ENCODE assay signal across 8 cellular contexts in genomic region chr11:128021304-128022006, GRCh38.
DNase-seq lines count a peak whose midpoint lies in the region; ATAC-seq and TF ChIP-seq lines count a peak whose summit lies in the region.
"Had no signal": no experiment of that assay in that cellular context is flagged by ENCODE, and none has a peak within 500 bp of the region (broad histone marks: within the 10 kb centered on the region; RNA-seq: fewer than 3 reads in every experiment).

No MANE protein-coding gene starts in this region.

- no peak overlapping the region for H4K5ac ChIP-seq in mesendoderm (ENCODE audit: low read length)

- peak overlapping the region; percentile 34 for H2BK5ac ChIP-seq in mesendoderm (ENCODE audit: low read length)

- no peaks in the 10 kb centered on the region for H3K79me2 ChIP-seq in mesendoderm (ENCODE audit: control insufficient read depth, insufficient read depth, low read length)

- H3K27ac ChIP-seq in mesendoderm (ENCODE audit: low read depth, low read length): no peak overlapping the region

- H3K36me3 ChIP-seq in mesendoderm (ENCODE audit: control insufficient read depth, insufficient read depth, low read length): no peaks in the 10 kb centered on the region

- no peaks in the 10 kb centered on the region for H3K79me1 ChIP-seq in mesendoderm (ENCODE audit: low read length)

- ATAC-seq in HG02610 (IDR thresholded peaks at IDR 0.05; ENCODE audit: unreplicated experiment) (peak; percentile 16), HG02852 (IDR thresholded peaks at IDR 0.05; ENCODE audit: unreplicated experiment) (no peak), HG03108 (IDR thresholded peaks at IDR 0.05; ENCODE audit: unreplicated experiment) (no peak)

- H3K18ac ChIP-seq in mesendoderm (ENCODE audit: low read length): peak overlapping the region; percentile 25

- H3K23ac ChIP-seq in mesendoderm (ENCODE audit: low read length): no peak overlapping the region

- WGBS in mesendoderm (ENCODE audit: extremely low coverage, insufficient coverage, low lambda C conversion rate): no CpG with 5 or more reads among the region's 6 CpGs

- H3K9ac ChIP-seq in mesendoderm (ENCODE audit: low read length): peak overlapping the region; percentile 17

- H2AK5ac ChIP-seq in mesendoderm (ENCODE audit: low read length): no peak overlapping the region

- peak; percentile 47 for DNase-seq in GM03348 (ENCODE audit: low spot score)
- DNase-seq in mesendoderm: peak; percentile 85
- no peak for DNase-seq in UCSD-AML1 (lab: John Stamatoyannopoulos, UW; ENCODE audit: unreplicated experiment)
- DNase-seq: occipital lobe had no signal

- no peak overlapping the region for H2BK15ac ChIP-seq in mesendoderm (replicated peaks; ENCODE audit: low read depth)

- H3K4me1 ChIP-seq in mesendoderm (ENCODE audit: control insufficient read depth, low read depth, low read length): no peaks in the 10 kb centered on the region

- TF ChIP-seq CTCF in WI38 (IDR thresholded peaks at IDR 0.05; ENCODE audit: low read depth, low read length): peak; percentile 68

- peak overlapping the region; percentile 84 for H3K56ac ChIP-seq in mesendoderm (ENCODE audit: low read length)

- H3K4me3 ChIP-seq in WI38 (ENCODE audit: low read depth, low read length) (no peak overlapping the region), mesendoderm (ENCODE audit: low read length) (no peak overlapping the region)

- no peak overlapping the region for H2BK120ac ChIP-seq in mesendoderm (ENCODE audit: low read depth, low read length)

- H3K27me3 ChIP-seq in mesendoderm (ENCODE audit: insufficient read depth, low read length, poor library complexity): no peaks in the 10 kb centered on the region

- no peak overlapping the region for H3K4me2 ChIP-seq in mesendoderm (ENCODE audit: low read length)

- no peak overlapping the region for H3K4ac ChIP-seq in mesendoderm (ENCODE audit: low read depth, low read length)

- no peak overlapping the region for H4K8ac ChIP-seq in mesendoderm (ENCODE audit: low read depth, low read length)
